In the genomic region with DNA sequence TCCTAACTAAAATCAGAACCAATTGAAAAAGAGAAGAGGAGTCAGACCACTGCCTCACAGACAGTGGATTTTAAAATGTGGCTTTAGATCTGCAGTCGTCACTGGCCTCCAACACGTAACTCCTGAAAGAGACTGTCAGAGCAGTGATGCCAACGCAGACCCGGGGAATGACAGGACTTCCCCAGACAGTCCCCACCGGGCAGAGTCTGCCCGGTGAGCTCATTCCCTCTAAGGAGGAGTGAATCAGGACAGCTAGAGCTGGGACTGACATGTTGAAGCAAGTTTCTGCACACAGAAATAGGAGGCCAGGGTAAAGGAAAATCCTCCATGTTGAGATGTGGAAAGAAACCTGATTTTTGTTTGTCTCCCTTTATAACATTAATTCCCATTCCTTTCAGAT, we compare ENCODE assay signal across 14 cellular contexts.
A peak's percentile ranks its signal among the peaks of the same experiment; 100 is the strongest.
DNase-seq lines count a peak whose midpoint lies in the region; ATAC-seq and TF ChIP-seq lines count a peak whose summit lies in the region.
"Had no signal": no experiment of that assay in that cellular context is flagged by ENCODE, and none has a peak within 500 bp of the region (broad histone marks: within the 10 kb centered on the region; RNA-seq: fewer than 3 reads in every experiment).

No MANE protein-coding gene starts in this region.

- ATAC-seq in GM23338 (no peak), heart right ventricle (peak in 6 of 8 donors; percentile 32 to 73 (median 64)), HG03045 (IDR thresholded peaks at IDR 0.05; ENCODE audit: unreplicated experiment) (no peak)
- ATAC-seq: gastrocnemius medialis had no signal

- no TSS peak for BruUV-seq in Caco-2 (replicated peaks; lab: Mats Ljungman, UMichigan)

- POLR2A ChIA-PET in Caco-2 (lab: Charles Lee): no interaction called here

- H3K4me1 ChIP-seq in GM23338 (ENCODE audit: insufficient read depth) (peaks cover 4% of the 10 kb centered on the region; the same call in 1 of the 2 replicates), adipocyte (ENCODE audit: control insufficient read depth, insufficient read depth, low read length) (peaks cover 24% of the 10 kb centered on the region), heart right ventricle (peaks cover 0 to 30% (median 16%) of the 10 kb centered on the region in 9 donors), Caco-2 (no peaks in the 10 kb centered on the region)

- no peaks in the 10 kb centered on the region for H3K36me3 ChIP-seq in GM23338 (ENCODE audit: insufficient read depth)
- H3K36me3 ChIP-seq in adipocyte (ENCODE audit: control insufficient read depth, insufficient read depth, low read length, severe bottlenecking): no peaks in the 10 kb centered on the region
- no peaks in the 10 kb centered on the region for H3K36me3 ChIP-seq in heart right ventricle
- H3K36me3 ChIP-seq in Caco-2 (ENCODE audit: control insufficient read depth, insufficient read depth, low read length): no peaks in the 10 kb centered on the region
- H3K36me3 ChIP-seq: gastrocnemius medialis had no signal

- peak overlapping the region; percentile 72 for H2AFZ ChIP-seq in GM23338

- H3F3A ChIP-seq in GM23338 (replicated peaks; ENCODE audit: low read depth): no peaks in the 10 kb centered on the region

- 48 to 73% methylated on average over 6 of the region's 6 CpGs for WGBS in heart right ventricle, 2 donors

- H3K9me3 Mint-ChIP-seq in GM23338 (peaks cover 3% of the 10 kb centered on the region; the same call in 1 of the 3 replicates), Caco-2 (ENCODE audit: unreplicated experiment) (peaks cover 9% of the 10 kb centered on the region)
- H3K9me3 Mint-ChIP-seq: memory B cell had no signal

- H3K9me3 ChIP-seq in adipocyte (ENCODE audit: control insufficient read depth, low read length) (no peaks in the 10 kb centered on the region), heart right ventricle (peaks cover 0 to 5% (median 0%) of the 10 kb centered on the region in 11 donors), Caco-2 (no peaks in the 10 kb centered on the region)
- H3K9me3 ChIP-seq: gastrocnemius medialis had no signal

- CTCF ChIA-PET in Caco-2 (lab: Charles Lee): no interaction called here

- H3K4me2 ChIP-seq in GM23338: no peak overlapping the region

- H3K4me3 Mint-ChIP-seq in GM23338: no peak overlapping the region
- H3K4me3 Mint-ChIP-seq in Caco-2 (ENCODE audit: unreplicated experiment): no peak overlapping the region
- H3K4me3 Mint-ChIP-seq: memory B cell had no signal

- DNase-seq in GM23338 (ENCODE audit: low spot score): no peak
- peak; percentile 21 for DNase-seq in adipocyte (ENCODE audit: low read depth)
- DNase-seq in heart right ventricle: no peak
- no peak for DNase-seq in medulla oblongata (ENCODE audit: extremely low spot score)
- DNase-seq in Caco-2: no peak
- DNase-seq in RPMI8226: no peak
- DNase-seq: central memory CD4-positive, alpha-beta T cell; DMS79; gastrocnemius medialis; NCI-H2029; OCI-M1 had no signal

- H3K27me3 Mint-ChIP-seq in GM23338 (ENCODE audit: insufficient read depth, low read depth, poor library complexity) (peaks cover 2% of the 10 kb centered on the region), Caco-2 (ENCODE audit: insufficient read depth, unreplicated experiment) (no peaks in the 10 kb centered on the region)
- H3K27me3 Mint-ChIP-seq: memory B cell had no signal

- H3K27me3 ChIP-seq in GM23338 (ENCODE audit: insufficient read depth): no peaks in the 10 kb centered on the region
- no peaks in the 10 kb centered on the region for H3K27me3 ChIP-seq in adipocyte (replicated peaks; ENCODE audit: control insufficient read depth, insufficient read depth, low read length)
- H3K27me3 ChIP-seq in heart right ventricle: no peaks in the 10 kb centered on the region
- H3K27me3 ChIP-seq in Caco-2 (replicated peaks; ENCODE audit: control insufficient read depth, insufficient read depth, low read length): no peaks in the 10 kb centered on the region
- H3K27me3 ChIP-seq: gastrocnemius medialis had no signal

- no peak overlapping the region for H3K27ac Mint-ChIP-seq in GM23338
- no peak overlapping the region for H3K27ac Mint-ChIP-seq in Caco-2 (ENCODE audit: unreplicated experiment)
- H3K27ac Mint-ChIP-seq: memory B cell had no signal

- no peak overlapping the region for H3K27ac ChIP-seq in GM23338 (ENCODE audit: low read depth)
- peak overlapping the region in 6 of 10 donors; percentile 49 to 81 (median 70) for H3K27ac ChIP-seq in heart right ventricle
- peak overlapping the region in 12 of 21 experiments; percentile 10 to 82 (median 64) for H3K27ac ChIP-seq in skin epidermis

- peak overlapping the region; percentile 76 for H3K9ac ChIP-seq in adipocyte (ENCODE audit: low read length)

- no peaks in the 10 kb centered on the region for H3K36me3 Mint-ChIP-seq in GM23338 (ENCODE audit: low read depth)
- no peaks in the 10 kb centered on the region for H3K36me3 Mint-ChIP-seq in Caco-2 (ENCODE audit: insufficient read depth, unreplicated experiment)
- H3K36me3 Mint-ChIP-seq: memory B cell had no signal

- H3K4me1 Mint-ChIP-seq in GM23338 (peaks cover 15% of the 10 kb centered on the region), Caco-2 (ENCODE audit: low read depth, unreplicated experiment) (peaks cover 7% of the 10 kb centered on the region)

- no peaks in the 10 kb centered on the region for H4K20me1 ChIP-seq in GM23338 (replicated peaks; ENCODE audit: insufficient read depth)

- intact Hi-C loops in heart right ventricle (cut with DNase I) (loop anchor here in 4 of 10 donors (5.0 kb wide), 4 partner anchors 33 to 172 kb away; no protein-coding TSS in a partner anchor), Caco-2 (cut with micrococcal nuclease; ENCODE audit: unreplicated experiment) (no loop called here)

- TF ChIP-seq CTCF in GM23338 (conservative IDR thresholded peaks at IDR 0.05; ENCODE audit: low read depth in 2 of 2) (no peak), heart right ventricle (IDR thresholded peaks at IDR 0.05) (no peak), Caco-2 (IDR thresholded peaks at IDR 0.05; ENCODE audit: insufficient read depth in 1 of 2, low read depth in 1 of 2, low read length in 1 of 2, severe bottlenecking in 1 of 2, unreplicated experiment in 1 of 2) (no peak)

- 0 out of 2 replicates have a peak, but pooled peaks cover 4% of the 10 kb centered on the region for H3K9me2 ChIP-seq in GM23338 (ENCODE audit: insufficient read depth)

- H3K79me2 ChIP-seq in GM23338 (replicated peaks; ENCODE audit: insufficient read depth): no peaks in the 10 kb centered on the region

- H3K4me3 ChIP-seq in GM23338 (no peak overlapping the region), adipocyte (ENCODE audit: low read length) (no peak overlapping the region), heart right ventricle (no peak overlapping the region), skin epidermis (no peak overlapping the region), Caco-2 (ENCODE audit: low read depth, low read length) (no peak overlapping the region)
- H3K4me3 ChIP-seq: gastrocnemius medialis had no signal

TF ChIP-seq in GM23338, 12 proteins besides CTCF, POLR2A, EP300 and RAD21 (continues in another document):
- TF ChIP-seq EZH2phosphoT487 (IDR thresholded peaks at IDR 0.05; ENCODE audit: unreplicated experiment) (no peak), ZNF114 (CRISPR knock-in tag; IDR thresholded peaks at IDR 0.05) (no peak), NANOG (IDR thresholded peaks at IDR 0.05; ENCODE audit: borderline replicate concordance) (no peak)
- TF ChIP-seq, protein P1, sequence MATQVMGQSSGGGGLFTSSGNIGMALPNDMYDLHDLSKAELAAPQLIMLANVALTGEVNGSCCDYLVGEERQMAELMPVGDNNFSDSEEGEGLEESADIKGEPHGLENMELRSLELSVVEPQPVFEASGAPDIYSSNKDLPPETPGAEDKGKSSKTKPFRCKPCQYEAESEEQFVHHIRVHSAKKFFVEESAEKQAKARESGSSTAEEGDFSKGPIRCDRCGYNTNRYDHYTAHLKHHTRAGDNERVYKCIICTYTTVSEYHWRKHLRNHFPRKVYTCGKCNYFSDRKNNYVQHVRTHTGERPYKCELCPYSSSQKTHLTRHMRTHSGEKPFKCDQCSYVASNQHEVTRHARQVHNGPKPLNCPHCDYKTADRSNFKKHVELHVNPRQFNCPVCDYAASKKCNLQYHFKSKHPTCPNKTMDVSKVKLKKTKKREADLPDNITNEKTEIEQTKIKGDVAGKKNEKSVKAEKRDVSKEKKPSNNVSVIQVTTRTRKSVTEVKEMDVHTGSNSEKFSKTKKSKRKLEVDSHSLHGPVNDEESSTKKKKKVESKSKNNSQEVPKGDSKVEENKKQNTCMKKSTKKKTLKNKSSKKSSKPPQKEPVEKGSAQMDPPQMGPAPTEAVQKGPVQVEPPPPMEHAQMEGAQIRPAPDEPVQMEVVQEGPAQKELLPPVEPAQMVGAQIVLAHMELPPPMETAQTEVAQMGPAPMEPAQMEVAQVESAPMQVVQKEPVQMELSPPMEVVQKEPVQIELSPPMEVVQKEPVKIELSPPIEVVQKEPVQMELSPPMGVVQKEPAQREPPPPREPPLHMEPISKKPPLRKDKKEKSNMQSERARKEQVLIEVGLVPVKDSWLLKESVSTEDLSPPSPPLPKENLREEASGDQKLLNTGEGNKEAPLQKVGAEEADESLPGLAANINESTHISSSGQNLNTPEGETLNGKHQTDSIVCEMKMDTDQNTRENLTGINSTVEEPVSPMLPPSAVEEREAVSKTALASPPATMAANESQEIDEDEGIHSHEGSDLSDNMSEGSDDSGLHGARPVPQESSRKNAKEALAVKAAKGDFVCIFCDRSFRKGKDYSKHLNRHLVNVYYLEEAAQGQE (IDR thresholded peaks at IDR 0.05; ENCODE audit: unreplicated experiment): no peak

Comparison
In these comparisons a context has a peak if more than half of its experiments do, and no peak if none do; other contexts are left out.
1. ATAC-seq: peak in heart right ventricle (6 of 8); none in GM23338 (single experiment) and HG03045 (single experiment).